In the genomic region with DNA sequence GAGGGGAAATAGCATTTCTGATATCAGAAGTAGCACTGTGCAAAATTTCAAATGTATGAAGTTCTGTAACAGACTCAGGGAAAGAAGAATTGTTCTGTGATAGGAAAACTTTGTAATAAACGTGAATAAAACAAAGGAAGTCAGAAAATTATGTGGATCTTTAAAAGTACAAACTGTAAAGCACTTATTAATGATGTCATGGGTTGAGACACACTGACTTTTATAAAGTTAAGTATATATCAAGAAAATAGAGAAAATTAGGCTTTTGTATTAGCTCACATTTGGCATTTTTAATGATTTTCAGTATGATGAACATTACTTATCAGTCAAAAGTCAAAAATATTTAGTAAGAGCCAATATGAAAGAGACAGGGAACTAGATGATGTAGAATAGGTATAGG, we compare ENCODE assay signal across 7 cellular contexts.
"Had no signal": no experiment of that assay in that cellular context is flagged by ENCODE, and none has a peak within 500 bp of the region (broad histone marks: within the 10 kb centered on the region; RNA-seq: fewer than 3 reads in every experiment).

No MANE protein-coding gene starts in this region.

- H3K4me3 ChIP-seq: K562 had no signal

- ATAC-seq: K562 had no signal

- H3K4me2 ChIP-seq: KMS-11 had no signal

- DNase-seq: IMR-90, KBM-7, KG1 had no signal

- H3K27ac ChIP-seq: HL-60, KMS-11 had no signal

- FAIRE-seq: HTR-8/SVneo, K562 had no signal

- H3K9ac ChIP-seq: KMS-11 had no signal
